In the genomic region with DNA sequence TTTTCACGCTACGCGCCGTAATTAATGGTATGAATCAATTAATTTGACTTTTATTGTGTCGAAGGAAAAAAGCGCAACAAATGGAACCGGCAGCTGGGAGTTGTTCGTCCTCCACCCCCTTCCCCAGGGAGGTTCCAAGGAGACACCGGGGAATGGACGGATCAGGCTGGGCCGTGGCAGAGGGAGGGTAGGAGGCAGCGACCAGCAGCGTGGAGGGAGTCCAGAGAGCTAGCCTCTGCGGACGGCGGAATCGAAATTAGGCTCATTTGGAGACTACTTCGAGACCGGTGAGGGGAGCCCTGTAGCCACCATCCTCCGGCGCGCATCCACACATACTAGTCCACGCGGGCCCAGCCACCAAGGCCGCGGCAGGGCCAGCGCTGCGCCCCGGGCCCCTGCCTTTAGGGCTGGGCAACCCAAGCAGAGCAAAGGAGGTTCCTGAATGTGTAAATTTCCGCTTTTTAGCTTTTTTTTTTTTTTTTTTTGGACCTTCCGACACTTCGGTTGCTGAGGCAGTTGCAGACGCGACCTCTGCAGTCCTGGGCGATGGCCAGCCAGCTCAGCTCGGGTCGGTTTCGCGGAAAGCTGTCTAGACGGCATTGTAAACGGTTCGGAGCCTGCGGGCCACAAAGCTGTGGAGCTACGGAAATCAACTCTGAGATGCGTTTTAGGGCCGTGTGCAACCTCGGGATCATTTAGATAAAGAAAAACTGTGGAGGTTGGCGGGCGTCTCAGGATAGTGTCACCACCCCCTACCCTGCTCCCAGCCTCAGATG, we compare ENCODE assay signal across 2 cellular contexts.
TF ChIP-seq lines count a peak whose summit lies in the region.

No MANE protein-coding gene starts in this region.

TF ChIP-seq in IMR-90, 13 proteins besides CTCF, POLR2A, EP300 and RAD21:
- TF ChIP-seq CEBPB (IDR thresholded peaks at IDR 0.05; ENCODE audit: low read depth, low read length) (no peak), NFE2L2 (IDR thresholded peaks at IDR 0.05; ENCODE audit: low read depth, low read length) (no peak), FOS (IDR thresholded peaks at IDR 0.05; ENCODE audit: low read depth, low read length) (no peak), SMC3 (IDR thresholded peaks at IDR 0.05; ENCODE audit: low read depth, low read length) (no peak), MXI1 (IDR thresholded peaks at IDR 0.05; ENCODE audit: borderline replicate concordance, low read depth, low read length) (no peak), MAZ (IDR thresholded peaks at IDR 0.05; ENCODE audit: borderline replicate concordance, low read depth, low read length) (no peak), RFX5 (IDR thresholded peaks at IDR 0.05; ENCODE audit: low read depth, low read length) (no peak), CHD1 (IDR thresholded peaks at IDR 0.05; ENCODE audit: low read depth, low read length) (no peak), USF2 (IDR thresholded peaks at IDR 0.05; ENCODE audit: low read depth, low read length) (no peak), RCOR1 (IDR thresholded peaks at IDR 0.05; ENCODE audit: insufficient replicate concordance, low read length) (no peak), MAFK (IDR thresholded peaks at IDR 0.05; ENCODE audit: low read depth, low read length) (no peak), BHLHE40 (IDR thresholded peaks at IDR 0.05; ENCODE audit: low read depth, low read length) (no peak), ELK1 (IDR thresholded peaks at IDR 0.05; ENCODE audit: borderline replicate concordance, low read depth, low read length) (no peak)

TF ChIP-seq in GM12878, 131 proteins besides CTCF, POLR2A, EP300 and RAD21:
- TF ChIP-seq EZH2 (IDR thresholded peaks at IDR 0.05; ENCODE audit: borderline replicate concordance, control insufficient read depth, low read depth, low read length) = 0 out of 2 replicates have a peak, but pooled peaks have one; percentile 17
- TF ChIP-seq, protein P1, sequence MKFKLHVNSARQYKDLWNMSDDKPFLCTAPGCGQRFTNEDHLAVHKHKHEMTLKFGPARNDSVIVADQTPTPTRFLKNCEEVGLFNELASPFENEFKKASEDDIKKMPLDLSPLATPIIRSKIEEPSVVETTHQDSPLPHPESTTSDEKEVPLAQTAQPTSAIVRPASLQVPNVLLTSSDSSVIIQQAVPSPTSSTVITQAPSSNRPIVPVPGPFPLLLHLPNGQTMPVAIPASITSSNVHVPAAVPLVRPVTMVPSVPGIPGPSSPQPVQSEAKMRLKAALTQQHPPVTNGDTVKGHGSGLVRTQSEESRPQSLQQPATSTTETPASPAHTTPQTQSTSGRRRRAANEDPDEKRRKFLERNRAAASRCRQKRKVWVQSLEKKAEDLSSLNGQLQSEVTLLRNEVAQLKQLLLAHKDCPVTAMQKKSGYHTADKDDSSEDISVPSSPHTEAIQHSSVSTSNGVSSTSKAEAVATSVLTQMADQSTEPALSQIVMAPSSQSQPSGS (IDR thresholded peaks at IDR 0.05; ENCODE audit: low read length) = no peak
TF ChIP-seq in GM12878: peak in this region for 1.
